19 cellular contexts compared by ENCODE assay signal in the genomic region with DNA sequence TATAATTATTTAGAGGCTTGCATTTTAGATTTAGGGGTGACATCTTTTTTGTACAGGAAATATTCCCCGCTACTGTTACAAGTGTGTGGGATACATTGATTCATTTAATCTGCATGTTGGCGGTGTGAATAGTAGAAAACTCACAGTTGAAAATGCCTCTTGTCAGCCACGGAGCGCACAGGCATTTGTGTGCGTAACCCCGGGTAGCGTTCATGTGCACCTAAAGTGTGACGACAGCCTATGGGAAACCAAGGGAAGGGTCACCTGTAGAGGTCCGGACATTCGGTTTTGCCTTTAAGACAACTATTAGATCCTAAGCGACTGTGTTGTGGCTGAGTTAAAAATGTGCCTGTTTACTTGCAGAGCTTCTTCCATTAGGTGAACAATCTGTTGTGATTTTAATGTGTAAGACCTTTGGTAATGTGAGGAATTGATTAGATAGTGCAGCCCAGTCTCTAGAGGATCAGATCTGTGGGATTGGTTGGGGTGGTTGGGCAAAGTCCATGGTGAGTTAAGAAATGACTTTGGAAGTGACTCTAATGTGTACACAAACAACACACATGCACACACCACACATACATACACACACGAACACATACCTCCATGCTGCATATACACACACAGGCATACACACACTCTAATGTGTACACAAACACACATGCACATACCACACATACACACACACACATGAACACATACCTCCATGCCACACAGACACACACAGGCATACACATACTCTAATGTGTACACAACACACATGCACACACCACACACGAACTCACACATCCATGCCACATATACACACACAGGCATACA.
"Had no signal": no experiment of that assay in that cellular context is flagged by ENCODE, and none has a peak within 500 bp of the region (broad histone marks: within the 10 kb centered on the region; RNA-seq: fewer than 3 reads in every experiment).

No MANE protein-coding gene starts in this region.

- ATAC-seq: activated CD8-positive, alpha-beta T cell treated with anti-CD3 and anti-CD28 coated beads for 36 hours; activated T-helper 17 cell treated with anti-CD3 and anti-CD28 coated beads, Interleukin-2, amount 50 U/mL, for 72 hours; heart left ventricle; left colon had no signal

- H3K4me3 ChIP-seq: coronary artery, heart left ventricle, lower lobe of right lung, prostate gland, right atrium auricular region, tibial artery had no signal

- H3K27me3 ChIP-seq: heart left ventricle, right atrium auricular region, tibial artery had no signal

- H3K27ac ChIP-seq: coronary artery, heart left ventricle, lower lobe of right lung, prostate gland, right atrium auricular region, tibial artery, VCaP had no signal

- DNase-seq: activated CD4-positive, alpha-beta T cell treated with anti-CD3 and anti-CD28 coated beads, Interleukin-2, amount 10 ng/mL, durations not matched to agents 7 days and 5 days; activated CD4-positive, CD25-positive, alpha-beta regulatory T cell treated with anti-CD3 and anti-CD28 coated beads, Interleukin-2, amount 50 U/mL, for 72 hours; activated CD8-positive, alpha-beta T cell treated with anti-CD3 and anti-CD28 coated beads for 36 hours; activated naive CD4-positive, alpha-beta T cell; cerebellar nuclear complex; endodermal cell; heart left ventricle; islet precursor cell; left colon; lower lobe of right lung; naive B cell; stimulated activated CD4-positive, alpha-beta T cell treated with anti-CD3 and anti-CD28 coated beads, Interleukin-12 subunit alpha, Interleukin-12 subunit beta, amount 100 ng/mL, for 4 hours; tibial artery had no signal

- H3K9me3 ChIP-seq: heart left ventricle, lower lobe of right lung, prostate gland, right atrium auricular region, tibial artery had no signal

- H3K4me1 ChIP-seq: heart left ventricle, lower lobe of right lung, prostate gland, right atrium auricular region, tibial artery had no signal

- FAIRE-seq: astrocyte had no signal
